26 cellular contexts compared by ENCODE assay signal in the genomic region with DNA sequence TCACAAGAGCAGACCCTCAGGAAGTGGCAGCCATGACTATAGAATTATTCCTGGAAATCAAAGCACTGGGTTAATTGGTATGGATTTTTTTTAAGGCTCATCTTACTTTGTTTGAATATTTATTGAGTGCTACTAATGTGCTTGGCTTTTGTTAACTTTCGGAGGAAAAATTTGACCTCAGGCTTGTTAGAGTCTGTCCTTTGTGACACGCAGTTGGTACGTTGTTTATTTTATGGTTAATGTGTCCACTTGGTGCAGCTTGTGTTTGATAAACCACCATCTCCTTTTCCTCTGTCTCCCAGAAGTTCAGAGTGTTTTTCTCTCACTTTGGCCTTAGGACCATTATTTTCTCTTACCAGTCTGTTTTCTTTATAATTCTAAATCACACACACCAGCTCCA.
"Had no signal": no experiment of that assay in that cellular context is flagged by ENCODE, and none has a peak within 500 bp of the region (broad histone marks: within the 10 kb centered on the region; RNA-seq: fewer than 3 reads in every experiment).

No MANE protein-coding gene starts in this region.

- H3K27ac ChIP-seq: adrenal gland had no signal

- H3K4me3 ChIP-seq: adrenal gland had no signal

- H3K27me3 ChIP-seq: adrenal gland had no signal

- DNase-seq: activated CD4-positive, alpha-beta T cell treated with anti-CD3 and anti-CD28 coated beads for 48 hours; activated CD4-positive, alpha-beta T cell treated with anti-CD3 and anti-CD28 coated beads, Interleukin-2, amount 50 U/mL, for 4 hours; activated CD4-positive, CD25-positive, alpha-beta regulatory T cell treated with anti-CD3 and anti-CD28 coated beads, Interleukin-2, amount 50 U/mL, for 72 hours; activated CD8-positive, alpha-beta memory T cell treated with anti-CD3 and anti-CD28 coated beads, Interleukin-2, amount 50 U/mL, for 48 hours; activated CD8-positive, alpha-beta T cell treated with anti-CD3 and anti-CD28 coated beads, Interleukin-2, amount 10 ng/mL, durations not matched to agents 7 days and 5 days; activated naive CD4-positive, alpha-beta T cell treated with anti-CD3 and anti-CD28 coated beads, Interleukin-2, amount 50 U/mL, for 16 hours; activated naive CD8-positive, alpha-beta T cell treated with anti-CD3 and anti-CD28 coated beads, Interleukin-2, amount 10 ng/mL, durations not matched to agents 7 days and 5 days; activated T-cell treated with anti-CD3 and anti-CD28 coated beads, Interleukin-2, amount 50 U/mL, for 1 hour; adrenal gland; anterior cingulate cortex; cerebellar nuclear complex; Kasumi-1; KBM-7; NCI-H1048; NCI-H1694 treated with DMSO at 0.1 percent for 48 hours; NCI-H2029 treated with DMSO at 0.1 percent for 48 hours; NCI-H2171; NCI-H2227 treated with DMSO at 0.1 percent for 48 hours; NCI-H446 treated with DMSO at 0.1 percent for 48 hours; NCI-H524 treated with DMSO at 0.1 percent for 48 hours; NK-92 treated with Interleukin-12 subunit alpha and Interleukin-12 subunit beta, amount 100 ng/mL, for 24 hours; OCI-M1; SHP77; T-helper 17 cell; T-helper 9 cell had no signal

- H3K9me3 ChIP-seq: adrenal gland had no signal

- H3K4me1 ChIP-seq: adrenal gland had no signal

- H3K36me3 ChIP-seq: adrenal gland had no signal

- ATAC-seq: activated CD8-positive, alpha-beta T cell treated with anti-CD3 and anti-CD28 coated beads, Interleukin-2, amount 10 ng/mL, durations not matched to agents 7 days and 5 days; T-helper 17 cell; WTC11 had no signal
